Comparison of ENCODE assay signal across 22 cellular contexts in genomic region chr1:211723273-211723672, GRCh38. TPM values are rescaled to one million over a fixed set of nuclear protein-coding genes. Genes with fewer than 3 reads are reported as not detected.
"Had no signal": no experiment of that assay in that cellular context is flagged by ENCODE, and none has a peak within 500 bp of the region (broad histone marks: within the 10 kb centered on the region; RNA-seq: fewer than 3 reads in every experiment).

No MANE protein-coding gene starts in this region.

- H3K27ac Mint-ChIP-seq: memory B cell, mesothelial cell of epicardium, natural killer cell had no signal

- H3K4me2 ChIP-seq: smooth muscle cell had no signal

- H3K4me3 Mint-ChIP-seq: memory B cell, mesothelial cell of epicardium, natural killer cell, neural crest cell had no signal

- DNase-seq: cortex of kidney; dorsolateral prefrontal cortex; effector memory CD4-positive, alpha-beta T cell; gastrocnemius medialis; heart right ventricle; islet precursor cell; left lung; lower lobe of right lung; natural killer cell; nucleus accumbens; ovary; right cardiac atrium; stimulated activated CD4-positive, alpha-beta T cell treated with anti-CD3 and anti-CD28 coated beads, Interleukin-2, amount 100 ng/mL, for 48 hours; stimulated activated naive CD4-positive, alpha-beta T cell treated with Interleukin-2 at 50 U/mL for 16 hours; trophoblast cell had no signal

- ATAC-seq: esophagus mucosa, gastrocnemius medialis, heart right ventricle, left lung, lower lobe of right lung, natural killer cell, right cardiac atrium had no signal

- H3K36me3 Mint-ChIP-seq: mesothelial cell of epicardium, natural killer cell had no signal

- H3K4me1 ChIP-seq: gastrocnemius medialis, left lung, lower lobe of right lung had no signal

- H3K27me3 ChIP-seq: dorsolateral prefrontal cortex, gastrocnemius medialis, heart right ventricle, left lung, ovary had no signal

- FAIRE-seq: endometrium had no signal

- H3K4me1 Mint-ChIP-seq: memory B cell, mesothelial cell of epicardium, natural killer cell had no signal

- H3K4me3 ChIP-seq: dorsolateral prefrontal cortex, gastrocnemius medialis, heart right ventricle, left lung, lower lobe of right lung, ovary, smooth muscle cell had no signal

- H3K9me3 Mint-ChIP-seq: mesothelial cell of epicardium, natural killer cell had no signal

- H3K27ac ChIP-seq: dorsolateral prefrontal cortex, gastrocnemius medialis, heart right ventricle, left lung, lower lobe of right lung, ovary had no signal

- H3K9me3 ChIP-seq: gastrocnemius medialis, heart right ventricle, left lung, lower lobe of right lung, ovary had no signal

- H3K36me3 ChIP-seq: gastrocnemius medialis, heart right ventricle, left lung, lower lobe of right lung, ovary had no signal

RNA-seq across cellular contexts. Expression of gene NEK2, which starts 47.9 kb away (rescaled TPM):
- total RNA-seq: gastrocnemius medialis, posterior vena cava had no signal
- polyA plus RNA-seq: right cardiac atrium had no signal
